In the genomic region with DNA sequence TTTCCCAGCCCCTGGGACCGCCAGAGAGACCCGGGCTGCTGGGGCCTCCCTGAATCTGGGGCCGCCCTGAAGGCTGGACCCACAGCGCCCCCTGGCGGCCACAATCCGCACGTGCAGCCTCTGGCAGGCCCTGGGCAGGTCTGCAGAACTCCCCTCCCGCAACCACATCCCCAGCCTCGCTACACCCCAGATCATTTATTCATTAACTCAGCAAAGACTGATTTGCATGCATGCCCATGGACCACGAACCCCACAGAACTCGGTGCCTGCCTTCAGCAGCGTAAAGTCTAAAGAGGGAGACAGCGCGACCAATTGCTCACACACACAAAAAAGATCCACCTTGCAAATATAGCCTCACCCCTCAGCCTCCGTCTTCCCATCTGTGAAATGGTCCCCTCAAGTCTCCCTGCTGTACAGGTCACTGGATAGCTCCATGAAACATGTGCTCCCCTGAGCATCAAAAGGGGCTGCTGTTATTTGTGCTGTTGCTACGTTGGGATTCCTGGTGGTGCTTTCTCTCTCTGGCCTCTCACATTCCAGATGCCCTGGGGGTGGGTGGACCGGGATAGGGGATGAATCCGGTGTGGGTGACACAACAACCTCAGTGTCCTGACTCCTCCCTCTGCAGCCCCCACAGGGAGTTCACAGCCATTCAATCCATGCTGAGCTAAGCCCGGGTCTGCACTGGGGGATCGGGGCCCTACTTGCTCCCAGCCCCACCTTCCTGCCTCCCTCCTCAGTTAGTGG, we compare ENCODE assay signal across 8 cellular contexts.
DNase-seq lines count a peak whose midpoint lies in the region; ATAC-seq and TF ChIP-seq lines count a peak whose summit lies in the region.

No MANE protein-coding gene starts in this region.

- H3K4me2 ChIP-seq in mesendoderm (ENCODE audit: low read length): no peak overlapping the region

- H3K27me3 ChIP-seq in dorsolateral prefrontal cortex (no peaks in the 10 kb centered on the region), mesendoderm (ENCODE audit: insufficient read depth, low read length, poor library complexity) (no peaks in the 10 kb centered on the region)

- no peaks in the 10 kb centered on the region for H3K79me1 ChIP-seq in mesendoderm (ENCODE audit: low read length)

- H2AK5ac ChIP-seq in mesendoderm (ENCODE audit: low read length): no peak overlapping the region

- WGBS in mesendoderm (ENCODE audit: extremely low coverage, insufficient coverage, low lambda C conversion rate): no CpG with 5 or more reads among the region's 20 CpGs

- intact Hi-C loops in dorsolateral prefrontal cortex (cut with DNase I): loop anchor here in 1 of 2 donors (2.0 to 10.0 kb wide), 6 partner anchors 100 to 392 kb away; no protein-coding TSS in a partner anchor

- no peak overlapping the region for H4K5ac ChIP-seq in mesendoderm (ENCODE audit: low read length)

- H3K4me3 ChIP-seq in AG09309 (ENCODE audit: control insufficient read depth, low read depth, low read length) (no peak overlapping the region), dorsolateral prefrontal cortex (no peak overlapping the region), mesendoderm (ENCODE audit: low read length) (no peak overlapping the region)

- no peak overlapping the region for H3K18ac ChIP-seq in mesendoderm (ENCODE audit: low read length)

- H3K79me2 ChIP-seq in mesendoderm (ENCODE audit: control insufficient read depth, insufficient read depth, low read length): no peaks in the 10 kb centered on the region

- H3K4me1 ChIP-seq in mesendoderm (ENCODE audit: control insufficient read depth, low read depth, low read length): no peaks in the 10 kb centered on the region

- no peak overlapping the region for H3K23ac ChIP-seq in mesendoderm (ENCODE audit: low read length)

- no peak overlapping the region for H4K8ac ChIP-seq in mesendoderm (ENCODE audit: low read depth, low read length)

- H2BK5ac ChIP-seq in mesendoderm (ENCODE audit: low read length): no peak overlapping the region

- H3K9ac ChIP-seq in mesendoderm (ENCODE audit: low read length): no peak overlapping the region

- DNase-seq in AG09309 (ENCODE audit: low read depth) (no peak), NCI-H510A (lab: John Stamatoyannopoulos, UW) (peak; percentile 29), dorsolateral prefrontal cortex (peak; percentile 69 to 89 (median 84)), mesendoderm (peak; percentile 72)
- DNase-seq in activated CD4-positive, alpha-beta T cell treated with anti-CD3 and anti-CD28 coated beads, Interleukin-2, amount 50 U/mL, for 4 hours: peak; percentile 75 to 78
- peak; percentile 71 to 72 for DNase-seq in stimulated activated CD8-positive, alpha-beta memory T cell treated with anti-CD3 and anti-CD28 coated beads, Interleukin-2, amount 100 ng/mL, for 1 hour (ENCODE audit: low read depth in 2 of 2)

- no peak overlapping the region for H2BK15ac ChIP-seq in mesendoderm (replicated peaks; ENCODE audit: low read depth)

- no peak overlapping the region for H3K56ac ChIP-seq in mesendoderm (ENCODE audit: low read length)

- peak; percentile 97 for TF ChIP-seq CTCF in AG09309 (IDR thresholded peaks at IDR 0.05; ENCODE audit: control insufficient read depth, insufficient read depth, low read depth, low read length, missing control alignments)
- TF ChIP-seq CTCF in dorsolateral prefrontal cortex (IDR thresholded peaks at IDR 0.05 in 54 of 56, conservative IDR thresholded peaks at IDR 0.05 in 2 of 56; ENCODE audit: low read depth in 1 of 56, partially characterized antibody in 56 of 56): peak; percentile 99 to 100 (median 100)

- no peaks in the 10 kb centered on the region for H3K36me3 ChIP-seq in mesendoderm (ENCODE audit: control insufficient read depth, insufficient read depth, low read length)

- ATAC-seq in GM18520 (IDR thresholded peaks at IDR 0.05; ENCODE audit: unreplicated experiment): peak; percentile 35
- peak; percentile 55 for ATAC-seq in HG03097 (IDR thresholded peaks at IDR 0.05; ENCODE audit: low FRiP score, unreplicated experiment)

- H3K4ac ChIP-seq in mesendoderm (ENCODE audit: low read depth, low read length): no peak overlapping the region

- peak overlapping the region in 41 of 59 donors; percentile 2 to 79 (median 43) for H3K27ac ChIP-seq in dorsolateral prefrontal cortex
- no peak overlapping the region for H3K27ac ChIP-seq in mesendoderm (ENCODE audit: low read depth, low read length)

- no peak overlapping the region for H2BK120ac ChIP-seq in mesendoderm (ENCODE audit: low read depth, low read length)
